8 cellular contexts compared by ENCODE assay signal in genomic region chr13:21060827-21061076, GRCh38. TPM values are rescaled to one million over a fixed set of nuclear protein-coding genes. Genes with fewer than 3 reads are reported as not detected.
DNase-seq lines count a peak whose midpoint lies in the region; ATAC-seq and TF ChIP-seq lines count a peak whose summit lies in the region.

No MANE protein-coding gene starts in this region.

- no peaks in the 10 kb centered on the region for H3K9me3 ChIP-seq in thoracic aorta

- H3K4me3 ChIP-seq in astrocyte of the cerebellum (ENCODE audit: low read depth, low read length) (peak overlapping the region; percentile 87), kidney epithelial cell (ENCODE audit: low read depth, low read length) (peak overlapping the region; percentile 83), thoracic aorta (peak overlapping the region; percentile 99)

- peaks cover 19 to 40% of the 10 kb centered on the region in 2 donors for H3K4me1 ChIP-seq in thoracic aorta (ENCODE audit: control insufficient read depth in 1 of 2, low read depth in 2 of 2)

- no peaks in the 10 kb centered on the region for H3K27me3 ChIP-seq in kidney epithelial cell (ENCODE audit: control insufficient read depth, insufficient read depth, low read length)
- no peaks in the 10 kb centered on the region for H3K27me3 ChIP-seq in thoracic aorta (replicated peaks; ENCODE audit: insufficient read depth)

- H3K27ac Mint-ChIP-seq in CD14-positive monocyte: no peak overlapping the region

- no peaks in the 10 kb centered on the region for H3K9me3 Mint-ChIP-seq in CD14-positive monocyte

- H3K27me3 Mint-ChIP-seq in CD14-positive monocyte (ENCODE audit: low read depth in 3 of 3): peaks cover 0 to 6% (median 0%) of the 10 kb centered on the region in 3 donors

- H3K4me1 Mint-ChIP-seq in CD14-positive monocyte: peaks cover 54% of the 10 kb centered on the region

- DNase-seq in astrocyte of the cerebellum (ENCODE audit: low read depth): no peak
- DNase-seq in kidney epithelial cell (ENCODE audit: low read depth): no peak
- no peak for DNase-seq in thoracic aorta (ENCODE audit: low spot score)
- DNase-seq in HEK293T (ENCODE audit: extremely low spot score): no peak
- no peak for DNase-seq in DMS53 treated with DMSO at 0.1 percent for 48 hours (lab: John Stamatoyannopoulos, UW; ENCODE audit: unreplicated experiment)
- no peak for DNase-seq in CD14-positive monocyte (ENCODE audit: low spot score)
- DNase-seq in RKO (ENCODE audit: low spot score): no peak

- intact Hi-C loops in CD14-positive monocyte (cut with micrococcal nuclease): loop anchor here (5.0 kb wide), 2 partner anchors 38 to 118 kb away; no protein-coding TSS in a partner anchor

- H3K36me3 ChIP-seq in kidney epithelial cell (ENCODE audit: control insufficient read depth, insufficient read depth, low read length): no peaks in the 10 kb centered on the region
- H3K36me3 ChIP-seq in thoracic aorta: no peaks in the 10 kb centered on the region

- peaks cover 9% of the 10 kb centered on the region in 2 donors for H3K36me3 Mint-ChIP-seq in CD14-positive monocyte

- H3K4me3 Mint-ChIP-seq in CD14-positive monocyte: no peak overlapping the region

- TF ChIP-seq CTCF in astrocyte of the cerebellum (IDR thresholded peaks at IDR 0.05; ENCODE audit: low read depth, low read length, missing control alignments) (no peak), kidney epithelial cell (IDR thresholded peaks at IDR 0.05; ENCODE audit: insufficient read depth, low read length, poor library complexity, severe bottlenecking) (no peak), thoracic aorta (IDR thresholded peaks at IDR 0.05) (no peak), CD14-positive monocyte (IDR thresholded peaks at IDR 0.05) (no peak)

- POLR2A ChIA-PET in HEK293T (lab: Yijun Ruan, JAX): interaction anchor here (1.4 to 1.5 kb wide), 3 partner anchors 8 to 17 kb away, joined by 3 to 5 read pairs (median 4); no protein-coding TSS in a partner anchor

- in situ Hi-C loops in astrocyte of the cerebellum (cut with HindIII; ENCODE audit: low sequenced_read_pairs): no loop called here

- CTCF ChIA-PET in HEK293T (lab: Yijun Ruan, JAX): no interaction called here

- peak overlapping the region; percentile 99 to 100 for H3K27ac ChIP-seq in thoracic aorta

- ATAC-seq in HG02678 (IDR thresholded peaks at IDR 0.05; ENCODE audit: unreplicated experiment) (peak; percentile 9), thoracic aorta (ENCODE audit: insufficient number of reproducible peaks, low FRiP score, low read depth) (no peak)

TF ChIP-seq in HEK293T, 16 proteins besides CTCF, POLR2A, EP300 and RAD21:
- TF ChIP-seq HDGF (IDR thresholded peaks at IDR 0.05; ENCODE audit: borderline replicate concordance) (no peak), FOXK2 (IDR thresholded peaks at IDR 0.05) (no peak), L3MBTL2 (conservative IDR thresholded peaks at IDR 0.05) (no peak), FOXM1 (IDR thresholded peaks at IDR 0.05; ENCODE audit: borderline replicate concordance) (no peak), ZNF384 (IDR thresholded peaks at IDR 0.05) (no peak), PKNOX1 (IDR thresholded peaks at IDR 0.05) (no peak), BHLHE40 (IDR thresholded peaks at IDR 0.05; ENCODE audit: borderline replicate concordance) (no peak), FOXA1 (IDR thresholded peaks at IDR 0.05) (no peak), SUZ12 (IDR thresholded peaks at IDR 0.05) (no peak), CTBP1 (IDR thresholded peaks at IDR 0.05; ENCODE audit: borderline replicate concordance) (no peak), SP1 (IDR thresholded peaks at IDR 0.05) (no peak), ELF4 (IDR thresholded peaks at IDR 0.05) (no peak), NFRKB (IDR thresholded peaks at IDR 0.05) (no peak), ARNT (IDR thresholded peaks at IDR 0.05) (no peak), LEF1 (IDR thresholded peaks at IDR 0.05; ENCODE audit: borderline replicate concordance) (no peak), TARDBP (IDR thresholded peaks at IDR 0.05) (no peak)

RNA-seq across cellular contexts. Expression of gene LATS2, which starts 0.6 kb away (rescaled TPM):
- total RNA-seq in kidney epithelial cell (20.2 and 26.7 TPM in 2 replicates), thoracic aorta (10 to 100 TPM; 40.1 to 59.2 TPM)
- 1 to 10 TPM in 1 of 2 donors, under 1 TPM in 1; 0.96 to 1.0 TPM for polyA plus RNA-seq in CD14-positive monocyte
